ENCODE assay signal across 9 cellular contexts in the genomic region with DNA sequence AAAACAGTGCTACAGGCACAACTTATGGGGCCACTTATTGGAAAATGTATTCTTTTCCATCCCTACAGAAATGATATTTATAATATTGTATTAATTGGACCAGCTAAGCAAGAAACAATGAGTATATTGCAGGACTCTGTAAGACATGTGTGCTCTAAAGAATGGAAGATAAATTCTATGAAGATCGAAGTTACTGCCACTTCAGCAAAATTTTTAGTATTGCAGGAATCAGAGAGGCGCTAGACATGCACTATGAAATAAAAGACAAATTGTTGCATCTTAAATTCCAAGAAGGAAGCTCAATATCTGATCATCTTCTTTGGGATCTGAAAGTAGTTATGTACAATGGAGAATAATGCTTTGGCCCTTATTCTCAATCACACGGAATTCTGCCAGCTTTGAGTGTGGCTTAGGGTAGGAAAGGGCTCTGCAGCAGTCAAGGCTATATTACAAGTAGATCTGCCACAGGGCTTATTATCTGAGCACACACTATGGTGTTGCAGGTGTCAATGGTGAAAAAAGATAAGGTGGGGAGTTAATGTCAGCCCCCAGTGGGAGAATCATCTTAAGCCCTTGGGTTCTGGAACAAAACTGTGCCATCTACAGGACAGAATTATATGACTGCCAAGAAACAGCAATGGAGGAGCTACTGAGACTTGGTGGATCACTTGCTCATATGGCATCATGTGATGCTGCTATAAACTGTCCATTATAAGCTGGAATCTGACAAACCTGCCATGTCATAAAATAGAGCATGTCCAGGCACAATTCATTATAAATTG.
DNase-seq lines count a peak whose midpoint lies in the region; ATAC-seq lines count a peak whose summit lies in the region.
"Had no signal": no experiment of that assay in that cellular context is flagged by ENCODE, and none has a peak within 500 bp of the region (broad histone marks: within the 10 kb centered on the region; RNA-seq: fewer than 3 reads in every experiment).

No MANE protein-coding gene starts in this region.

- ATAC-seq in GM21390 (IDR thresholded peaks at IDR 0.05; ENCODE audit: unreplicated experiment) (peak; percentile 67), HG02571 (IDR thresholded peaks at IDR 0.05; ENCODE audit: unreplicated experiment) (no peak), HG02938 (IDR thresholded peaks at IDR 0.05; ENCODE audit: unreplicated experiment) (no peak), sciatic nerve (no peak)

- DNase-seq in Daoy (ENCODE audit: low read depth), result peak; percentile 3
- DNase-seq in NAMALWA (ENCODE audit: low spot score), result peak; percentile 48
- peak; percentile 3 for DNase-seq in globus pallidus (ENCODE audit: low spot score)
- no peak for DNase-seq in HK-2 (ENCODE audit: unreplicated experiment)
- no peak for DNase-seq in sciatic nerve (ENCODE audit: low spot score)
- DNase-seq: NCI-H446 had no signal

- intact Hi-C loops in sciatic nerve (cut with DNase I), result no loop called here

Comparison
In these comparisons a context has a peak if more than half of its experiments do, and no peak if none do; other contexts are left out.
1. DNase-seq: peak in Daoy (single experiment), NAMALWA (single experiment) and globus pallidus (single experiment); none in HK-2 (single experiment) and sciatic nerve (single experiment).